33 cellular contexts compared by ENCODE assay signal in genomic region chr9:104293877-104294276, GRCh38.
"Had no signal": no experiment of that assay in that cellular context is flagged by ENCODE, and none has a peak within 500 bp of the region (broad histone marks: within the 10 kb centered on the region; RNA-seq: fewer than 3 reads in every experiment).

No MANE protein-coding gene starts in this region.

- H3K27me3 ChIP-seq: MG63 had no signal

- H3K4me2 ChIP-seq: KMS-11 had no signal

- H3K4me3 ChIP-seq: MG63 had no signal

- H3K36me3 ChIP-seq: MG63 had no signal

- DNase-seq: Karpas-422, Kasumi-1, KBM-7, KG1, MG63, MV-4-11, NCI-H1048, NCI-H1092, NCI-H1092 treated with DMSO at 0.1 percent for 48 hours, NCI-H1105, NCI-H1105 treated with DMSO at 0.1 percent for 48 hours, NCI-H1417 treated with DMSO at 0.1 percent for 48 hours, NCI-H1436, NCI-H1436 treated with DMSO at 0.1 percent for 48 hours, NCI-H146, NCI-H1694, NCI-H1694 treated with DMSO at 0.1 percent for 48 hours, NCI-H187, NCI-H187 treated with DMSO at 0.1 percent for 48 hours, NCI-H1930, NCI-H2029, NCI-H2029 treated with DMSO at 0.1 percent for 48 hours, NCI-H2081, NCI-H2081 treated with DMSO at 0.1 percent for 48 hours, NCI-H2107, NCI-H2171, NCI-H2171 treated with DMSO at 0.1 percent for 48 hours, NCI-H2227 treated with DMSO at 0.1 percent for 48 hours, NCI-H226, NCI-H345, NCI-H446, NCI-H446 treated with DMSO at 0.1 percent for 48 hours had no signal

- H3K9me3 ChIP-seq: MG63 had no signal

- H3K27ac ChIP-seq: KMS-11 had no signal

- H3K9ac ChIP-seq: KMS-11 had no signal
